26 cellular contexts compared by ENCODE assay signal in the genomic region with DNA sequence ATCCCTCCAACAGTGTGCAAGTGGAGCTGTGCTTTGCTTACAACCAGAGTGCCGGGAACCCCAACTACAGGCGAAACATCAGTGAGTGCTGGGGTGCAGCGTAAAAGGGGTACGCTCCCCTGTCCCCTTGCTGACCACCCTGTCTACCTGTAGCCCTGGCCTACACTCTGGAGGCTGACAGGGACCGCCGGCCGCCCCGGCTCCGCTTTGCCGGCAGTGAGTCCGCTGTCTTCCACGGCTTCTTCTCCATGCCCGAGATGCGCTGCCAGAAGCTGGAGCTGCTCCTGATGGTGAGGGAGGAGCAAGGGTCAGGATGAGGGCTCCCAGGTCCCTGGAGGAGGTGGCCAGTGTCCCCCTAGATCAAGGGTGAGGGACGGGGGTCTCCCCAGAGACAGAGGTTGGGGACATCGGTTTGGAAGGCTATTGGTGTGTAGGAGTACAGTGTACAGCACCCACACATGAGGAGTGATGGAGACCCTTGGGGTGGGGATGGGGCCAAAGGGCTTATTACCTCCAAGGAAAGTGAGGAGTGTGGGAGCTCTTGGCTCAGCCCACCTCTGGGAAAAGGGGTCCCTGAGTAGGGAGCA.
"Had no signal": no experiment of that assay in that cellular context is flagged by ENCODE, and none has a peak within 500 bp of the region (broad histone marks: within the 10 kb centered on the region; RNA-seq: fewer than 3 reads in every experiment).

No MANE protein-coding gene starts in this region.

- FAIRE-seq: frontal cortex, islet of Langerhans had no signal

- H3K4me1 ChIP-seq: lower lobe of right lung, neural progenitor cell, prostate gland, right lobe of liver, spleen, upper lobe of right lung had no signal

- H3K27ac ChIP-seq: dorsolateral prefrontal cortex, heart right ventricle, lower lobe of right lung, neural progenitor cell, parathyroid adenoma, prostate gland, right lobe of liver, spleen, tibial nerve, upper lobe of right lung had no signal

- H3K27me3 ChIP-seq: dorsolateral prefrontal cortex, heart right ventricle, neural progenitor cell, right lobe of liver, spleen, tibial nerve, upper lobe of right lung had no signal

- ATAC-seq: esophagus mucosa; heart right ventricle; left lobe of liver; lower lobe of right lung; natural killer cell treated with Interleukin-12 subunit alpha and Interleukin-12 subunit beta and Interleukin-15 and Interleukin-18, amount 100 ng/mL, for 72 hours; right lobe of liver; stimulated activated memory B cell treated with anti-CD40 and anti-IgM and Interleukin-4, amounts not matched to agents 10 μg/mL and 1 μg/mL and 100 μg/mL, for 72 hours; upper lobe of right lung had no signal

- H3K4me3 ChIP-seq: dorsolateral prefrontal cortex, heart right ventricle, lower lobe of right lung, neural progenitor cell, prostate gland, right lobe of liver, spleen, tibial nerve, upper lobe of right lung had no signal

- H3K36me3 ChIP-seq: neural progenitor cell had no signal

- H3K9ac ChIP-seq: neural progenitor cell, parathyroid adenoma had no signal

- DNase-seq: cortex of kidney; dorsolateral prefrontal cortex; effector CD8-positive, alpha-beta T cell; heart right ventricle; hypothalamus; kidney glomerular epithelial cell; lower lobe of right lung; mesenchymal stem cell; midbrain; occipital lobe; spleen; stimulated activated CD4-positive, alpha-beta T cell treated with anti-CD3 and anti-CD28 coated beads, Interleukin-15, amount 100 ng/mL, for 24 hours; stimulated activated CD4-positive, alpha-beta T cell treated with anti-CD3 and anti-CD28 coated beads, Interleukin-1b, Interleukin-23, amount 100 ng/mL, for 48 hours; stimulated activated CD4-positive, alpha-beta T cell treated with anti-CD3 and anti-CD28 coated beads, Interleukin-4, amount 100 ng/mL, for 24 hours; upper lobe of right lung had no signal

- H3K9me3 ChIP-seq: lower lobe of right lung, prostate gland, right lobe of liver, tibial nerve, upper lobe of right lung had no signal

- H2AFZ ChIP-seq: neural progenitor cell, parathyroid adenoma had no signal
